Comparison of ENCODE assay signal across 19 cellular contexts in the genomic region with DNA sequence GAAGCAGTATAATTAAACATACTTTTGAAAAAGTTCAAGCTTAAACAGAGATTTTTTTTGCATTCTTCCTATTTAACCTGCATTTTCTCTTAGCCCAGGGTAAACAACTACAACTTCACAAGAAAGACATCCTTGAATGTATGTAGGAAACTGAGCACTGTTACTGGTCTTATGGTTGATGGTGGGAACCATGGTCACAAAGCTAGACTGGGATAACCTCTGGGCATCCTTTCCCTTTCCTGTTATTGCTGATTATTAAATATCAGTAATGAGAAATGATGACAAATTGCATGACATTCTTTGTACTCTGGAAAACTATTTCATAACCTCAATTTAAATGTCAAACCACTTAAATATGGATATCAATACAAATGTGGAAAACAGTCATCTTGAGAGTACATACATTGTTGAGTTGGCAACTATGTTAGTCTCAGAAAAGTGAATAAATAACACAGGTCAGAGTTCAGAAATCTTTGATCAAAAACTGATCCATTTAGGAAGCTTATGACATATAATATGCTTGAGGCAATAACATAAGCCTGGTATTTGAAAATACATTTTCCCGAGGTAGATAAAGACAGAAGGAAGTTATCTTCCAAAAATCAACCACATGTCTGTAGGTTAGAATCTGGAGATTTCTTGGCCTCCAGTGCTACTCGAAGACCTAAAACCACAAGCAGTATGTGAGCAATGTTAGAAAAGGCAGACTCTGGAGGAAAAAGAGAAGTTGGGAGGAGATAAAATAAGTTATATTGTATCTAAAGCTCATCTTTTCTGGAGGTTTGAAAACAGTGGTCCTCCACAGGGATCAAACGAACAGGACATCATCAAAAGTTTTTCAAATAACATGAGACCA.
"Had no signal": no experiment of that assay in that cellular context is flagged by ENCODE, and none has a peak within 500 bp of the region (broad histone marks: within the 10 kb centered on the region; RNA-seq: fewer than 3 reads in every experiment).

No MANE protein-coding gene starts in this region.

- FAIRE-seq: endometrium had no signal

- ATAC-seq: left colon had no signal

- H3K27me3 ChIP-seq: dorsolateral prefrontal cortex, esophagus squamous epithelium, tibial nerve, vagina had no signal

- H3K4me3 ChIP-seq: dorsolateral prefrontal cortex, esophagus squamous epithelium, lung, tibial nerve, vagina had no signal

- H3K9me3 Mint-ChIP-seq: T-helper 2 cell treated with Interferon-gamma antibody and Interleukin-4, amounts not matched to agents 5 μg/mL and 100 μg/mL, for 36 hours had no signal

- H3K4me3 Mint-ChIP-seq: T-helper 2 cell treated with Interferon-gamma antibody and Interleukin-4, amounts not matched to agents 5 μg/mL and 100 μg/mL, for 36 hours had no signal

- H3K79me2 ChIP-seq: parathyroid adenoma had no signal

- H3K9ac ChIP-seq: parathyroid adenoma had no signal

- H3K27ac ChIP-seq: dorsolateral prefrontal cortex, esophagus squamous epithelium, tibial nerve, vagina, WERI-Rb-1 had no signal

- H3K4me1 ChIP-seq: esophagus squamous epithelium, tibial nerve, vagina had no signal

- H3K27ac Mint-ChIP-seq: T-helper 2 cell treated with Interferon-gamma antibody and Interleukin-4, amounts not matched to agents 5 μg/mL and 100 μg/mL, for 36 hours had no signal

- DNase-seq: activated CD4-positive, alpha-beta T cell treated with anti-CD3 and anti-CD28 coated beads for 48 hours; activated naive CD4-positive, alpha-beta T cell treated with anti-CD3 and anti-CD28 coated beads, Interleukin-2, amount 50 U/mL, for 16 hours; amygdala; dorsolateral prefrontal cortex; esophagus squamous epithelium; foreskin fibroblast; head of caudate nucleus; left colon; midbrain; stimulated activated CD4-positive, alpha-beta T cell treated with anti-CD3 and anti-CD28 coated beads, Interleukin-15, amount 100 ng/mL, for 24 hours; stimulated activated CD4-positive, alpha-beta T cell treated with anti-CD3 and anti-CD28 coated beads, Interleukin-4, amount 100 ng/mL, for 24 hours; SW 1271; WERI-Rb-1 had no signal

- H3K9me3 ChIP-seq: esophagus squamous epithelium, tibial nerve, vagina had no signal
